In genomic region chr19:49567722-49568454, GRCh38 we compare ENCODE assay signal across 8 cellular contexts. TPM values are rescaled to one million over a fixed set of nuclear protein-coding genes. Genes with fewer than 3 reads are reported as not detected.
DNase-seq lines count a peak whose midpoint lies in the region; ATAC-seq and TF ChIP-seq lines count a peak whose summit lies in the region.

No MANE protein-coding gene starts in this region.

- no peaks in the 10 kb centered on the region for H3K9me3 ChIP-seq in A673 (ENCODE audit: low read depth, low read length, poor library complexity, severe bottlenecking)
- H3K9me3 ChIP-seq in Loucy (ENCODE audit: insufficient read depth, low read depth, low read length), result no peaks in the 10 kb centered on the region

- H3K27ac Mint-ChIP-seq in activated T-cell treated with anti-CD3 and anti-CD28 coated beads, Interleukin-2, amount 50 U/mL, for 72 hours, result peak overlapping the region; percentile 19

- H3F3A ChIP-seq in Loucy (ENCODE audit: low read depth), result 0 out of 2 replicates have a peak, but pooled peaks cover 2% of the 10 kb centered on the region

- DNase-seq in A673 (ENCODE audit: low spot score), result no peak
- DNase-seq in activated T-cell treated with anti-CD3 and anti-CD28 coated beads, Interleukin-2, amount 50 U/mL, for 72 hours, result peak in 1 of 2 donors; percentile 63
- peak; percentile 59 for DNase-seq in iris pigment epithelial cell (ENCODE audit: low read depth)
- DNase-seq in DMS153 treated with DMSO at 0.1 percent for 48 hours (lab: John Stamatoyannopoulos, UW; ENCODE audit: unreplicated experiment), result no peak
- no peak for DNase-seq in NCI-H2029 (lab: John Stamatoyannopoulos, UW)
- no peak for DNase-seq in NCI-H1417 (lab: John Stamatoyannopoulos, UW)

- peaks cover 22% of the 10 kb centered on the region for H4K20me1 ChIP-seq in Loucy (ENCODE audit: insufficient read depth, low read length, poor library complexity, severe bottlenecking)

- H2AFZ ChIP-seq in Loucy (ENCODE audit: low read length), result no peak overlapping the region

- ATAC-seq in activated T-cell treated with anti-CD3 and anti-CD28 coated beads, Interleukin-2, amount 50 U/mL, for 72 hours (replicated peaks in 1 of 2), result peak; percentile 55 to 59
- ATAC-seq in HG03432 (IDR thresholded peaks at IDR 0.05; ENCODE audit: unreplicated experiment), result no peak

- H3K4me3 Mint-ChIP-seq in activated T-cell treated with anti-CD3 and anti-CD28 coated beads, Interleukin-2, amount 50 U/mL, for 72 hours, result peak overlapping the region; percentile 58 to 68

- CTCF ChIA-PET in A673 (lab: Charles Lee), result no interaction called here

- H3K79me2 ChIP-seq in Loucy (ENCODE audit: insufficient read depth, low read length), result peaks cover 28% of the 10 kb centered on the region; the same call in 1 of the 2 replicates

- POLR2A ChIA-PET in A673 (lab: Charles Lee; ENCODE audit: low non-redundant PET), result no interaction called here

- H3K4me1 Mint-ChIP-seq in activated T-cell treated with anti-CD3 and anti-CD28 coated beads, Interleukin-2, amount 50 U/mL, for 72 hours (ENCODE audit: low read depth), result peaks cover 75% of the 10 kb centered on the region

- no peaks in the 10 kb centered on the region for H3K9me3 Mint-ChIP-seq in activated T-cell treated with anti-CD3 and anti-CD28 coated beads, Interleukin-2, amount 50 U/mL, for 72 hours

- H3K27me3 Mint-ChIP-seq in activated T-cell treated with anti-CD3 and anti-CD28 coated beads, Interleukin-2, amount 50 U/mL, for 72 hours (ENCODE audit: low read depth), result no peaks in the 10 kb centered on the region

- no peak for TF ChIP-seq CTCF in A673 (conservative IDR thresholded peaks at IDR 0.05; ENCODE audit: low read depth, low read length)
- no peak for TF ChIP-seq CTCF in Loucy (conservative IDR thresholded peaks at IDR 0.05; ENCODE audit: low read length)

- H3K27me3 ChIP-seq in A673 (replicated peaks; ENCODE audit: insufficient read depth, low read depth, low read length, poor library complexity) (no peaks in the 10 kb centered on the region), Loucy (ENCODE audit: insufficient read depth, low read length, poor library complexity, severe bottlenecking) (no peaks in the 10 kb centered on the region)

- BruUV-seq in A673 (replicated peaks; lab: Mats Ljungman, UMichigan), result no TSS peak

- H3K9me2 ChIP-seq in Loucy (replicated peaks; ENCODE audit: low read depth, low read length), result no peaks in the 10 kb centered on the region

- H3K4me1 ChIP-seq in A673 (ENCODE audit: insufficient read depth, low read length, poor library complexity, severe bottlenecking), result peaks cover 20% of the 10 kb centered on the region
- peaks cover 5% of the 10 kb centered on the region for H3K4me1 ChIP-seq in Loucy (ENCODE audit: insufficient read depth, low read length, poor library complexity, severe bottlenecking)

- H3K4me3 ChIP-seq in A673 (ENCODE audit: low read depth, low read length, poor library complexity, severe bottlenecking), result no peak overlapping the region
- H3K4me3 ChIP-seq in Loucy (ENCODE audit: low read length, poor library complexity, severe bottlenecking), result no peak overlapping the region

- peaks cover 4 to 13% of the 10 kb centered on the region in 2 donors for H3K36me3 Mint-ChIP-seq in activated T-cell treated with anti-CD3 and anti-CD28 coated beads, Interleukin-2, amount 50 U/mL, for 72 hours (ENCODE audit: insufficient read depth in 2 of 2)

- intact Hi-C loops in A673 (cut with micrococcal nuclease; ENCODE audit: unreplicated experiment), result no loop called here

- H3K4me2 ChIP-seq in Loucy (ENCODE audit: low read depth, low read length, poor library complexity, severe bottlenecking), result peak overlapping the region; percentile 54

- H3K27ac ChIP-seq in A673 (ENCODE audit: low read depth, low read length, poor library complexity, severe bottlenecking), result peak overlapping the region; percentile 58

- H3K36me3 ChIP-seq in A673 (ENCODE audit: insufficient read depth, low read length, poor library complexity, severe bottlenecking) (peaks cover 5% of the 10 kb centered on the region), Loucy (ENCODE audit: insufficient read depth, low read length) (no peaks in the 10 kb centered on the region)

- no peak overlapping the region for H3K9ac ChIP-seq in Loucy (ENCODE audit: low read depth, low read length, poor library complexity, severe bottlenecking)

RNA-seq across cellular contexts. Expression of gene NOSIP, which starts 12.5 kb away (rescaled TPM):
- total RNA-seq in A673 (2021), result 169 and 178 TPM in 2 replicates
- 10 to 100 TPM; 66.0 to 72.7 TPM for total RNA-seq in activated T-cell treated with anti-CD3 and anti-CD28 coated beads, Interleukin-2, amount 50 U/mL, for 72 hours

RNA-seq across cellular contexts. Expression of gene PRRG2, which starts 13.2 kb away (rescaled TPM):
- total RNA-seq in A673 (2021), result 1.5 and 1.9 TPM in 2 replicates
- total RNA-seq in activated T-cell treated with anti-CD3 and anti-CD28 coated beads, Interleukin-2, amount 50 U/mL, for 72 hours, result 1 to 10 TPM in 1 of 2 donors, under 1 TPM in 1; 0.88 to 1.1 TPM

RNA-seq across cellular contexts. Expression of gene PRR12, which starts 23.1 kb away (rescaled TPM):
- total RNA-seq in A673 (2021), result 51.4 and 54.0 TPM in 2 replicates
- 10 to 100 TPM; 23.9 to 24.6 TPM for total RNA-seq in activated T-cell treated with anti-CD3 and anti-CD28 coated beads, Interleukin-2, amount 50 U/mL, for 72 hours

RNA-seq across cellular contexts. Expression of gene RCN3, which starts 40.1 kb away (rescaled TPM):
- total RNA-seq in A673 (2021), result 82.9 and 95.3 TPM in 2 replicates
- 1 to 10 TPM; 3.2 to 4.3 TPM for total RNA-seq in activated T-cell treated with anti-CD3 and anti-CD28 coated beads, Interleukin-2, amount 50 U/mL, for 72 hours

RNA-seq across cellular contexts. Expression of gene FCGRT, which starts 55.4 kb away (rescaled TPM):
- total RNA-seq in A673 (2021), result 396 and 482 TPM in 2 replicates
- 10 to 100 TPM; 21.2 to 24.1 TPM for total RNA-seq in activated T-cell treated with anti-CD3 and anti-CD28 coated beads, Interleukin-2, amount 50 U/mL, for 72 hours
